ENCODE assay signal across 20 cellular contexts in genomic region chr1:234331511-234331910, GRCh38. TPM values are rescaled to one million over a fixed set of nuclear protein-coding genes. Genes with fewer than 3 reads are reported as not detected.
DNase-seq lines count a peak whose midpoint lies in the region; ATAC-seq and TF ChIP-seq lines count a peak whose summit lies in the region.
"Had no signal": no experiment of that assay in that cellular context is flagged by ENCODE, and none has a peak within 500 bp of the region (broad histone marks: within the 10 kb centered on the region; RNA-seq: fewer than 3 reads in every experiment).

No MANE protein-coding gene starts in this region.

- H3K4me1 ChIP-seq in foreskin keratinocyte: no peaks in the 10 kb centered on the region
- H3K4me1 ChIP-seq: colonic mucosa, parathyroid adenoma, Peyer's patch had no signal

- H3K4me3 ChIP-seq in foreskin fibroblast (ENCODE audit: low read depth in 1 of 2, low read length in 2 of 2): no peak overlapping the region
- H3K4me3 ChIP-seq: colonic mucosa, heart left ventricle, lung, Peyer's patch, stomach, upper lobe of left lung had no signal

- ATAC-seq in T-cell (replicated peaks in 1 of 4) (no peak), foreskin keratinocyte (no peak)
- ATAC-seq: heart left ventricle had no signal

- H3K4me1 Mint-ChIP-seq in T-cell: peaks cover 4 to 6% (median 5%) of the 10 kb centered on the region in 3 donors

- no peaks in the 10 kb centered on the region for H3K27me3 ChIP-seq in foreskin keratinocyte
- H3K27me3 ChIP-seq: colonic mucosa, Peyer's patch, upper lobe of left lung had no signal

- DNase-seq in ELR (ENCODE audit: low read depth) (peak; percentile 28), MV-4-11 (lab: John Stamatoyannopoulos, UW) (peak; percentile 82), amniotic epithelial cell (ENCODE audit: low read depth) (peak; percentile 78), foreskin fibroblast (peak; percentile 15 to 38), middle frontal gyrus (ENCODE audit: extremely low spot score, low spot score) (no peak), NCI-H510A (lab: John Stamatoyannopoulos, UW) (no peak), T-cell (no peak), foreskin keratinocyte (no peak)
- DNase-seq: activated CD4-positive, alpha-beta T cell treated with anti-CD3 and anti-CD28 coated beads, Interleukin-2, amount 50 U/mL, for 4 hours; activated naive CD4-positive, alpha-beta T cell treated with anti-CD3 and anti-CD28 coated beads, Interleukin-2, amount 10 ng/mL, durations not matched to agents 7 days and 5 days; colonic mucosa; GOT3; heart left ventricle; NCI-H1105; NCI-H526 treated with DMSO at 0.1 percent for 48 hours; Peyer's patch; stomach had no signal

- no peak overlapping the region for H3K4me3 Mint-ChIP-seq in T-cell
- H3K4me3 Mint-ChIP-seq: activated naive CD4-positive, alpha-beta T cell treated with anti-CD3 and anti-CD28 coated beads, Interleukin-2, amount 10 ng/mL, durations not matched to agents 7 days and 5 days had no signal

- no peak overlapping the region for H3K27ac Mint-ChIP-seq in T-cell
- H3K27ac Mint-ChIP-seq: activated naive CD4-positive, alpha-beta T cell treated with anti-CD3 and anti-CD28 coated beads, Interleukin-2, amount 10 ng/mL, durations not matched to agents 7 days and 5 days had no signal

- TF ChIP-seq CTCF in foreskin fibroblast (IDR thresholded peaks at IDR 0.05; ENCODE audit: low read depth, low read length) (no peak), foreskin keratinocyte (conservative IDR thresholded peaks at IDR 0.05) (no peak)

- peaks cover 8 to 23% of the 10 kb centered on the region in 2 donors for H3K27me3 Mint-ChIP-seq in T-cell

- CTCF ChIA-PET in T-cell (lab: Charles Lee): no interaction called here

- H3K9me3 Mint-ChIP-seq in T-cell: peaks cover 0 to 6% (median 2%) of the 10 kb centered on the region in 3 donors

- H3K27ac ChIP-seq in foreskin keratinocyte: no peak overlapping the region
- H3K27ac ChIP-seq: colonic mucosa, heart left ventricle, parathyroid adenoma, Peyer's patch, stomach, upper lobe of left lung had no signal

- POLR2A ChIA-PET in T-cell (lab: Charles Lee): no interaction called here

- no peaks in the 10 kb centered on the region for H3K36me3 Mint-ChIP-seq in T-cell

RNA-seq across cellular contexts. Expression of gene COA6, which starts 41.7 kb away (rescaled TPM):
- total RNA-seq in T-cell: 10 to 100 TPM in 4 of 5 donors, 1 to 10 TPM in 1; 9.7 to 28.2 (median 21.8) TPM
- total RNA-seq in foreskin keratinocyte: 46.1 and 49.2 TPM in 2 replicates
- polyA plus RNA-seq in foreskin keratinocyte: 65.2 and 67.3 TPM in 2 replicates

Comparison
In these comparisons a context has a peak if more than half of its experiments do, and no peak if none do; other contexts are left out.
1. DNase-seq: peak in ELR (single experiment), MV-4-11 (single experiment), amniotic epithelial cell (single experiment) and foreskin fibroblast (2 of 2); none in middle frontal gyrus (single experiment), NCI-H510A (single experiment), T-cell (0 of 34) and foreskin keratinocyte (0 of 2).